7 cellular contexts compared by ENCODE assay signal in the genomic region with DNA sequence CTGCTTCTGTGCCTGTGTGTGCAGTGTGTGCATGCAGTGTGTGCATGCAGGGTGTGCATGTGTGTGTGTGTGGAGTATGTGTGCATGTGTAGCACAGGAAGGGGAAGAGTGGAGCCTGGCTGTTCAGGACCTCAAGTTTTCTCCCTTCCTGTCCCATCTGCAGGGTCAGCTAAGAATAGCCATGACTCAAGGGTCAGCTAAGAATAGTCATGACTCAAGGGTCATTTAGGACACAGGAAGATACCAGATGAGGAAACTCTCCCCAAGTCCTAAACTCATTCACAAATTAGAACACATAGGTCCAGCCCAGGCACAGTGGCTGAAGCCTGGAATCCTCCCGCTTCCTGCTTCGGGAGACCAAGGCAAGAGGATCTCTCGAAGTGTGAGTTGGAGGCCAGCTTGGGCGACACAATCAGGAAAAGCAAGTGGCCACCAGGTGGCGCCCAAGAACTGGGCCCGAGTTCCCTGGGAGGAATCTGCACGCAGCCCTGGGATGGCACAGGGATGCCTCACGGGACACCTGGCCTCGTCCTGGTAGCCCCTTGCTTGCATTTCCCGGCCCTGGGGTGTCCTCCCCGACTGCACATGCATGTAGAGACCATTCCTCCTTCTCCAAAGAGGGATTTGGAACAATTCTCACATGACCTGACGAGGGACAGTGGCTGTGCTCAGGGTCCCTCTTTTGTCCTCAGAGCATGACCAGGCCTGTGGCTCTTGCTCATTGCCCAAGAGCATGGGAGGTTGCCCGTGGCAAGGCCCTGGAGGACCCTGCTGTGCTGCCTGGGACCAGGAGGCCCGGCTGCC. TPM values are rescaled to one million over a fixed set of nuclear protein-coding genes. Genes with fewer than 3 reads are reported as not detected.
DNase-seq lines count a peak whose midpoint lies in the region; ATAC-seq and TF ChIP-seq lines count a peak whose summit lies in the region.

No MANE protein-coding gene starts in this region.

- TF ChIP-seq CTCF in GM12872 (IDR thresholded peaks at IDR 0.05; ENCODE audit: insufficient read depth, low read depth, low read length) (peak; percentile 93), HFF-Myc (IDR thresholded peaks at IDR 0.05; ENCODE audit: low read depth, low read length, missing control alignments) (peak; percentile 90), endodermal cell (conservative IDR thresholded peaks at IDR 0.05) (peak; percentile 87), stomach (IDR thresholded peaks at IDR 0.05) (peak in 5 of 7 experiments; percentile 34 to 80 (median 57))

- no peak overlapping the region for H3K4me3 ChIP-seq in HFF-Myc (replicated peaks; ENCODE audit: low read depth, low read length)
- H3K4me3 ChIP-seq in endodermal cell (ENCODE audit: low read length), result no peak overlapping the region
- H3K4me3 ChIP-seq in stomach, result no peak overlapping the region

- H3K36me3 ChIP-seq in endodermal cell (ENCODE audit: control insufficient read depth, insufficient read depth, low read length) (no peaks in the 10 kb centered on the region), stomach (no peaks in the 10 kb centered on the region)

- 54 to 72% methylated on average over 7 to 14 of the region's 14 CpGs for WGBS in endodermal cell (ENCODE audit: insufficient coverage in 1 of 2, insufficient read length in 1 of 2), 2 experiments
- 57 to 72% (median 62%) methylated on average over 13 to 14 of the region's 14 CpGs for WGBS in stomach, 5 donors

- no peak overlapping the region for H3K4me3 Mint-ChIP-seq in endodermal cell
- no peak overlapping the region for H3K4me3 Mint-ChIP-seq in natural killer cell treated with Interleukin-12 subunit alpha and Interleukin-12 subunit beta and Interleukin-15 and Interleukin-18, amount 100 ng/mL, for 72 hours

- H3K27ac ChIP-seq in endodermal cell (ENCODE audit: low read depth, low read length) (no peak overlapping the region), stomach (no peak overlapping the region)

- H3K9me3 Mint-ChIP-seq in endodermal cell, result no peaks in the 10 kb centered on the region
- no peaks in the 10 kb centered on the region for H3K9me3 Mint-ChIP-seq in natural killer cell treated with Interleukin-12 subunit alpha and Interleukin-12 subunit beta and Interleukin-15 and Interleukin-18, amount 100 ng/mL, for 72 hours

- no peaks in the 10 kb centered on the region for H3K36me3 Mint-ChIP-seq in endodermal cell (ENCODE audit: low read depth)
- no peaks in the 10 kb centered on the region for H3K36me3 Mint-ChIP-seq in natural killer cell treated with Interleukin-12 subunit alpha and Interleukin-12 subunit beta and Interleukin-15 and Interleukin-18, amount 100 ng/mL, for 72 hours

- TF ChIP-seq EP300 in stomach (IDR thresholded peaks at IDR 0.05), result no peak

- intact Hi-C loops in stomach (cut with DNase I; ENCODE audit: low total_unique reads), result no loop called here

- TF ChIP-seq POLR2A in stomach (IDR thresholded peaks at IDR 0.05), result no peak

- no peaks in the 10 kb centered on the region for H3K9me3 ChIP-seq in endodermal cell (ENCODE audit: control insufficient read depth, low read length)
- H3K9me3 ChIP-seq in stomach, result no peaks in the 10 kb centered on the region

- peaks cover 6% of the 10 kb centered on the region for H3K27me3 Mint-ChIP-seq in endodermal cell (ENCODE audit: insufficient read depth)
- H3K27me3 Mint-ChIP-seq in natural killer cell treated with Interleukin-12 subunit alpha and Interleukin-12 subunit beta and Interleukin-15 and Interleukin-18, amount 100 ng/mL, for 72 hours, result peaks cover 2 to 7% of the 10 kb centered on the region in 2 donors

- no peaks in the 10 kb centered on the region for H3K4me1 Mint-ChIP-seq in endodermal cell
- H3K4me1 Mint-ChIP-seq in natural killer cell treated with Interleukin-12 subunit alpha and Interleukin-12 subunit beta and Interleukin-15 and Interleukin-18, amount 100 ng/mL, for 72 hours (ENCODE audit: low read depth in 2 of 2), result peaks cover 9 to 30% of the 10 kb centered on the region in 2 donors

- DNase-seq in HFF-Myc (ENCODE audit: extremely low read depth, low read depth) (no peak), NCI-H345 (lab: John Stamatoyannopoulos, UW) (peak; percentile 74), endodermal cell (peak; percentile 92), stomach (peak; percentile 76)
- DNase-seq in activated CD4-positive, alpha-beta T cell treated with anti-CD3 and anti-CD28 coated beads, Interleukin-2, amount 50 U/mL, for 4 hours, result peak; percentile 63 to 73
- peak; percentile 79 for DNase-seq in natural killer cell treated with Interleukin-12 subunit alpha and Interleukin-12 subunit beta and Interleukin-15 and Interleukin-18, amount 100 ng/mL, for 72 hours (ENCODE audit: low spot score)

- no peak overlapping the region for H3K27ac Mint-ChIP-seq in endodermal cell
- H3K27ac Mint-ChIP-seq in natural killer cell treated with Interleukin-12 subunit alpha and Interleukin-12 subunit beta and Interleukin-15 and Interleukin-18, amount 100 ng/mL, for 72 hours, result peak overlapping the region in 1 of 2 donors; percentile 21

- H3K4me1 ChIP-seq in endodermal cell (ENCODE audit: control insufficient read depth, insufficient read depth, low read length) (no peaks in the 10 kb centered on the region), stomach (peaks cover 0 to 6% (median 0%) of the 10 kb centered on the region in 4 donors)

- H3K27me3 ChIP-seq in endodermal cell (ENCODE audit: control insufficient read depth, insufficient read depth, low read length, poor library complexity, severe bottlenecking), result no peaks in the 10 kb centered on the region
- H3K27me3 ChIP-seq in stomach, result peaks cover 0 to 3% (median 0%) of the 10 kb centered on the region in 3 donors

- H3K9ac ChIP-seq in endodermal cell (ENCODE audit: extremely low read depth, low read length, poor library complexity, severe bottlenecking), result no peak overlapping the region

- ATAC-seq in natural killer cell treated with Interleukin-12 subunit alpha and Interleukin-12 subunit beta and Interleukin-15 and Interleukin-18, amount 100 ng/mL, for 72 hours, result peak; percentile 58 to 67

RNA-seq across cellular contexts. Expression of a gene that starts 21.4 kb away (rescaled TPM):
- total RNA-seq in endodermal cell (10 to 100 TPM; 48.8 to 53.6 TPM), stomach (100 to 1,000 TPM in 1 of 5 donors, 10 to 100 TPM in 4; 19.6 to 117 (median 79.7) TPM)
- polyA plus RNA-seq in endodermal cell (2013, experiment 1 of 2), result 58.9 TPM
- 58.6 TPM for polyA plus RNA-seq in endodermal cell (2013, experiment 2 of 2)
- total RNA-seq in natural killer cell treated with Interleukin-12 subunit alpha and Interleukin-12 subunit beta and Interleukin-15 and Interleukin-18, amount 100 ng/mL, for 72 hours, result 100 to 1,000 TPM; 204 to 244 TPM
- 10 to 100 TPM; 14.0 to 27.3 (median 26.0) TPM for polyA plus RNA-seq in stomach
